Comparison of ENCODE assay signal across 8 cellular contexts in the genomic region with DNA sequence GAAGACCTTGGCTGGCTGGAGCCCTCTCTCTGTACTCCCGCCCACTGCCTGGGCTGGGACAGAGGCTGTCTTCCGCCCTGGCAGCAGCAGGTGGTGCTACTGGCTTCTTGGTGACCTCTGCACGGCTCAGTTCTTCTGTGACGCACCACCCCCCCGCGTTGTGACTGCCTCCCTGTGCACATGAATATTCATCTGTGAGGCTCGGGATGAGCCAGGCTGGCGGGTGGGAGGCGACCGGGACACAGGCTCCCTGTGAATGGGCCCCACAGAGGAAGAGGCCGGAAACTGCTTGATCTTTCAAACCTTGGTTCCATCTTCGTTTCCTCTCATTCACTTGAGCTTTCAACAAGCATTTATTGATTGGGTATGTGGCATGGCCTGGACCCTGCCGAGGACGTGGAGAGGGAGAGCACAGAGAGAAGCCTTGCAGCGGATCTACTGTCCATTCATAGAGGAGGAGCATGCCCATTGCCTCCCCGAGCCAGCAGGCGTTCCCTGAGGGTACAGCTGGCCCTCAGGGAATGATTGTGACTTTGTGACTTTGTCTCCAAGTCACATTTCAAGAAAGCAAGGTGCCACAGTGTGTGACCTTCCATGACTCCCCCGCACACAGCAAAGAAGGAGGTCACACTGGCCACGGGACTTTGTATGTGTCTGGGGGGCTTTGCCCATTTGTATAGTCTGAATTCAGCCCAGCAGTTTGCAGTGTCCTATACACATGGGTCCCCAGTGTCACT. TPM values are rescaled to one million over a fixed set of nuclear protein-coding genes. Genes with fewer than 3 reads are reported as not detected.
DNase-seq lines count a peak whose midpoint lies in the region; ATAC-seq lines count a peak whose summit lies in the region.

No MANE protein-coding gene starts in this region.

- intact Hi-C loops in sciatic nerve (cut with DNase I) = no loop called here

- DNase-seq in ELR (ENCODE audit: low read depth) = peak; percentile 81
- DNase-seq in HT-29 (ENCODE audit: low spot score) = peak; percentile 65
- DNase-seq in amniotic epithelial cell (ENCODE audit: low read depth) = peak; percentile 71
- peak; percentile 69 for DNase-seq in iPS DF 4.7 (ENCODE audit: extremely low read depth, low spot score)
- DNase-seq in sciatic nerve (ENCODE audit: low spot score) = peak; percentile 84
- no peak for DNase-seq in stimulated activated CD4-positive, alpha-beta T cell treated with anti-CD3 and anti-CD28 coated beads, Interleukin-12 subunit alpha, Interleukin-12 subunit beta, amount 100 ng/mL, for 4 hours
- no peak for DNase-seq in 8988T

- ATAC-seq in sciatic nerve = peak; percentile 91
- ATAC-seq in activated CD4-positive, CD25-positive, alpha-beta regulatory T cell treated with anti-CD3 and anti-CD28 coated beads, Interleukin-2, amount 50 U/mL, for 24 hours = no peak

RNA-seq across cellular contexts. Expression of a gene that starts 45.0 kb away (rescaled TPM):
- 28.1 and 29.3 TPM in 2 replicates for total RNA-seq in HT-29 (2014; rRNA removed; shearing (Covaris generic))
- total RNA-seq in sciatic nerve = 19.8 TPM

Comparison
In these comparisons a context has a peak if more than half of its experiments do, and no peak if none do; other contexts are left out.
1. DNase-seq: peak in ELR (single experiment), HT-29 (single experiment), amniotic epithelial cell (single experiment), iPS DF 4.7 (single experiment) and sciatic nerve (single experiment); none in stimulated activated CD4-positive, alpha-beta T cell treated with anti-CD3 and anti-CD28 coated beads, Interleukin-12 subunit alpha, Interleukin-12 subunit beta, amount 100 ng/mL, for 4 hours (single experiment) and 8988T (single experiment).